Comparison of ENCODE assay signal across 20 cellular contexts in the genomic region with DNA sequence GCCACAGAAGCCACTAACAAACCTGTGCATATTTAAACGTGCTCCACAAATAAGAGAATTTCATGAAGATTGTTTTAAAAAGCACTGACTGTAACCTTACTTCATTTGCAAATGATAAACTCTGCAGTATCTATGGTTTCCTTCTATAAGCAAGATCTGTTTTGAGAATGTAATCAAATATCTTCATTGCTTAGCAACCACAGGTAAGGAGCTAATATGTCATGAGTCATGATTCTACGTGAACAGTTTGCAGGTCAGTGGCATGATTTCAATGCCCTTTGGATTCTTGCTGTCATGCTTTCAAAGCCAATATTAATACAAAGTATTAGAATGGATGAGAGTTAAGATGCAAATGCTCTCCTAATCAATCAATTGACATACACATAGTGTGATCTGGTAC.
"Had no signal": no experiment of that assay in that cellular context is flagged by ENCODE, and none has a peak within 500 bp of the region (broad histone marks: within the 10 kb centered on the region; RNA-seq: fewer than 3 reads in every experiment).

No MANE protein-coding gene starts in this region.

- H3K4me3 ChIP-seq: colonic mucosa, psoas muscle, thoracic aorta had no signal

- H3K9me3 ChIP-seq: colonic mucosa, psoas muscle, thoracic aorta had no signal

- H3K27ac ChIP-seq: colonic mucosa, parathyroid adenoma, psoas muscle, thoracic aorta had no signal

- DNase-seq: activated CD4-positive, alpha-beta T cell treated with anti-CD3 and anti-CD28 coated beads for 4 hours; activated CD4-positive, alpha-beta T cell treated with anti-CD3 and anti-CD28 coated beads, Interleukin-2, amount 50 U/mL, for 4 hours; activated CD4-positive, CD25-positive, alpha-beta regulatory T cell; activated effector memory CD4-positive, alpha-beta T cell treated with Interleukin-2 at 50 U/mL for 16 hours; activated naive CD4-positive, alpha-beta T cell treated with Interleukin-2 at 50 U/mL for 16 hours; anterior cingulate cortex; colonic mucosa; effector CD8-positive, alpha-beta T cell; head of caudate nucleus; hippocampal formation; kidney; midbrain; naive thymus-derived CD8-positive, alpha-beta T cell; nucleus accumbens; psoas muscle; right cardiac atrium; stimulated activated CD4-positive, alpha-beta T cell treated with anti-CD3 and anti-CD28 coated beads, Interleukin-4, amount 100 ng/mL, for 24 hours had no signal

- H3K36me3 ChIP-seq: colonic mucosa, thoracic aorta had no signal

- ATAC-seq: naive thymus-derived CD8-positive, alpha-beta T cell; psoas muscle; right cardiac atrium; stimulated activated effector memory CD8-positive, alpha-beta T cell treated with anti-CD3 and anti-CD28 coated beads, Interleukin-12 subunit alpha, Interleukin-12 subunit beta, amount 100 ng/mL, for 72 hours had no signal

- H3K4me1 ChIP-seq: colonic mucosa, parathyroid adenoma, psoas muscle had no signal
